ENCODE assay signal across 1 cellular context in the genomic region with DNA sequence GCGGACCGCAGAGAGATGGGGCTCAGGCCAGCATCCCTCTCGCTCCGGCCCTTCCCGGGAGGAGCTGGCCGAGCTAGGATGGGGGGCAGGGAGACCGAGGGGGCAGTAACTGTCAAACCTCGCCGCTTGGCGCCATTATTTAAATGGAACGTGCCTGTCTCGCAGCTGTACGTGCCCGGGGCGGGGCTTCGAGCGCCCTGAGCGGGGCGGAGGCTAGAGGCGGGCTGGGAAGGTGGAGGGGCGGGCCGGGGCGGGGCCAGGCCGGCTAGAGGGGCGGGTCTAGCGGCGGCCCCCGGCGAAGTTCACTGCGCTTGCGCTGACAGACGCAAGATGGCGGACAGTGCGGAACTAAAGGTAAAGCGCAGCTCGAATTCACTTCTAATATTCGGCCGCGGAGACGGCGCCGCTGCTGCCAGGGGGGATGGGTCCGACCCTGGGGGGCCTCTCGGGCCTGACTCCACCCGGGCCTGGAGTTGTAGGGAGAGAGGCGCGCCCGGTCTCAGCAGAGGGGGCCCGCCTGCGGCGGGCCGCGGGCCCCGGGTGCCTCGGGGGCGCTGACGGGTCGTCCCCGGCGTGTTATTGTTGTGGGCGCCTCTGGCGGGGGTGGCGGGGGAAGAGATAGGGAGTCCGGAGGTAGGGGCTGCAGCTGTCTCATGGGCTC.
TF ChIP-seq lines count a peak whose summit lies in the region.

A gene (plus strand): TSS at position 319 of the 661 bp plus-strand sequence. CDS start 12 bp downstream, at position 331.

TF ChIP-seq in HepG2, 621 proteins besides CTCF, POLR2A, EP300 and RAD21 (continued from another document and continues in another):
- TF ChIP-seq, protein P1, sequence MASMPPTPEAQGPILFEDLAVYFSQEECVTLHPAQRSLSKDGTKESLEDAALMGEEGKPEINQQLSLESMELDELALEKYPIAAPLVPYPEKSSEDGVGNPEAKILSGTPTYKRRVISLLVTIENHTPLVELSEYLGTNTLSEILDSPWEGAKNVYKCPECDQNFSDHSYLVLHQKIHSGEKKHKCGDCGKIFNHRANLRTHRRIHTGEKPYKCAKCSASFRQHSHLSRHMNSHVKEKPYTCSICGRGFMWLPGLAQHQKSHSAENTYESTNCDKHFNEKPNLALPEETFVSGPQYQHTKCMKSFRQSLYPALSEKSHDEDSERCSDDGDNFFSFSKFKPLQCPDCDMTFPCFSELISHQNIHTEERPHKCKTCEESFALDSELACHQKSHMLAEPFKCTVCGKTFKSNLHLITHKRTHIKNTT (CRISPR knock-in tag; IDR thresholded peaks at IDR 0.05): no peak
- TF ChIP-seq HNRNPL (IDR thresholded peaks at IDR 0.05; ENCODE audit: low read depth, low read length): 0 out of 2 replicates have a peak, but pooled peaks have one; percentile 37
- TF ChIP-seq, protein P2, sequence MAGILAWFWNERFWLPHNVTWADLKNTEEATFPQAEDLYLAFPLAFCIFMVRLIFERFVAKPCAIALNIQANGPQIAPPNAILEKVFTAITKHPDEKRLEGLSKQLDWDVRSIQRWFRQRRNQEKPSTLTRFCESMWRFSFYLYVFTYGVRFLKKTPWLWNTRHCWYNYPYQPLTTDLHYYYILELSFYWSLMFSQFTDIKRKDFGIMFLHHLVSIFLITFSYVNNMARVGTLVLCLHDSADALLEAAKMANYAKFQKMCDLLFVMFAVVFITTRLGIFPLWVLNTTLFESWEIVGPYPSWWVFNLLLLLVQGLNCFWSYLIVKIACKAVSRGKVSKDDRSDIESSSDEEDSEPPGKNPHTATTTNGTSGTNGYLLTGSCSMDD (CRISPR knock-in tag; IDR thresholded peaks at IDR 0.05): no peak
- TF ChIP-seq, protein P3, sequence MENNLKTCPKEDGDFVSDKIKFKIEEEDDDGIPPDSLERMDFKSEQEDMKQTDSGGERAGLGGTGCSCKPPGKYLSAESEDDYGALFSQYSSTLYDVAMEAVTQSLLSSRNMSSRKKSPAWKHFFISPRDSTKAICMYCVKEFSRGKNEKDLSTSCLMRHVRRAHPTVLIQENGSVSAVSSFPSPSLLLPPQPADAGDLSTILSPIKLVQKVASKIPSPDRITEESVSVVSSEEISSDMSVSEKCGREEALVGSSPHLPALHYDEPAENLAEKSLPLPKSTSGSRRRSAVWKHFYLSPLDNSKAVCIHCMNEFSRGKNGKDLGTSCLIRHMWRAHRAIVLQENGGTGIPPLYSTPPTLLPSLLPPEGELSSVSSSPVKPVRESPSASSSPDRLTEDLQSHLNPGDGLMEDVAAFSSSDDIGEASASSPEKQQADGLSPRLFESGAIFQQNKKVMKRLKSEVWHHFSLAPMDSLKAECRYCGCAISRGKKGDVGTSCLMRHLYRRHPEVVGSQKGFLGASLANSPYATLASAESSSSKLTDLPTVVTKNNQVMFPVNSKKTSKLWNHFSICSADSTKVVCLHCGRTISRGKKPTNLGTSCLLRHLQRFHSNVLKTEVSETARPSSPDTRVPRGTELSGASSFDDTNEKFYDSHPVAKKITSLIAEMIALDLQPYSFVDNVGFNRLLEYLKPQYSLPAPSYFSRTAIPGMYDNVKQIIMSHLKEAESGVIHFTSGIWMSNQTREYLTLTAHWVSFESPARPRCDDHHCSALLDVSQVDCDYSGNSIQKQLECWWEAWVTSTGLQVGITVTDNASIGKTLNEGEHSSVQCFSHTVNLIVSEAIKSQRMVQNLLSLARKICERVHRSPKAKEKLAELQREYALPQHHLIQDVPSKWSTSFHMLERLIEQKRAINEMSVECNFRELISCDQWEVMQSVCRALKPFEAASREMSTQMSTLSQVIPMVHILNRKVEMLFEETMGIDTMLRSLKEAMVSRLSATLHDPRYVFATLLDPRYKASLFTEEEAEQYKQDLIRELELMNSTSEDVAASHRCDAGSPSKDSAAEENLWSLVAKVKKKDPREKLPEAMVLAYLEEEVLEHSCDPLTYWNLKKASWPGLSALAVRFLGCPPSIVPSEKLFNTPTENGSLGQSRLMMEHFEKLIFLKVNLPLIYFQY (CRISPR knock-in tag; IDR thresholded peaks at IDR 0.05; ENCODE audit: borderline replicate concordance): no peak
- TF ChIP-seq POLR2G (IDR thresholded peaks at IDR 0.05; ENCODE audit: low read depth, low read length): peak; percentile 81
- TF ChIP-seq NRL (CRISPR knock-in tag; IDR thresholded peaks at IDR 0.05; ENCODE audit: borderline replicate concordance): peak; percentile 48; the same call in 1 of the 2 replicates
- TF ChIP-seq ZSCAN29 (CRISPR knock-in tag; conservative IDR thresholded peaks at IDR 0.05): peak; percentile 18; the same call in 1 of the 2 replicates
- TF ChIP-seq, protein P4, sequence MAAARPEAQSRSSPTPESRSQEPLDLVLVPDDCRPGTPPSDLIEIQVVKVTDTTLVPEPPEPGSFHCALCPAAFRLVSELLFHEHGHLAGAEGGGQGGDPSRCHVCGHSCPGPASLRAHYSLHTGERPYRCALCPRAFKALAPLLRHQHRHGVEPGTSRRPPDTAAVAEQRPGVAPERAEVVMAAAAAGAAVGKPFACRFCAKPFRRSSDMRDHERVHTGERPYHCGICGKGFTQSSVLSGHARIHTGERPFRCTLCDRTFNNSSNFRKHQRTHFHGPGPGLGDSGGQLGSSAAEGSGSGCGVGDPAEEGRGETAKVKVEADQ (CRISPR knock-in tag; IDR thresholded peaks at IDR 0.05; ENCODE audit: borderline replicate concordance): no peak; the same call in 1 of the 2 replicates
- TF ChIP-seq PHB2 (IDR thresholded peaks at IDR 0.05; ENCODE audit: partially characterized antibody): no peak
- TF ChIP-seq, protein P5, sequence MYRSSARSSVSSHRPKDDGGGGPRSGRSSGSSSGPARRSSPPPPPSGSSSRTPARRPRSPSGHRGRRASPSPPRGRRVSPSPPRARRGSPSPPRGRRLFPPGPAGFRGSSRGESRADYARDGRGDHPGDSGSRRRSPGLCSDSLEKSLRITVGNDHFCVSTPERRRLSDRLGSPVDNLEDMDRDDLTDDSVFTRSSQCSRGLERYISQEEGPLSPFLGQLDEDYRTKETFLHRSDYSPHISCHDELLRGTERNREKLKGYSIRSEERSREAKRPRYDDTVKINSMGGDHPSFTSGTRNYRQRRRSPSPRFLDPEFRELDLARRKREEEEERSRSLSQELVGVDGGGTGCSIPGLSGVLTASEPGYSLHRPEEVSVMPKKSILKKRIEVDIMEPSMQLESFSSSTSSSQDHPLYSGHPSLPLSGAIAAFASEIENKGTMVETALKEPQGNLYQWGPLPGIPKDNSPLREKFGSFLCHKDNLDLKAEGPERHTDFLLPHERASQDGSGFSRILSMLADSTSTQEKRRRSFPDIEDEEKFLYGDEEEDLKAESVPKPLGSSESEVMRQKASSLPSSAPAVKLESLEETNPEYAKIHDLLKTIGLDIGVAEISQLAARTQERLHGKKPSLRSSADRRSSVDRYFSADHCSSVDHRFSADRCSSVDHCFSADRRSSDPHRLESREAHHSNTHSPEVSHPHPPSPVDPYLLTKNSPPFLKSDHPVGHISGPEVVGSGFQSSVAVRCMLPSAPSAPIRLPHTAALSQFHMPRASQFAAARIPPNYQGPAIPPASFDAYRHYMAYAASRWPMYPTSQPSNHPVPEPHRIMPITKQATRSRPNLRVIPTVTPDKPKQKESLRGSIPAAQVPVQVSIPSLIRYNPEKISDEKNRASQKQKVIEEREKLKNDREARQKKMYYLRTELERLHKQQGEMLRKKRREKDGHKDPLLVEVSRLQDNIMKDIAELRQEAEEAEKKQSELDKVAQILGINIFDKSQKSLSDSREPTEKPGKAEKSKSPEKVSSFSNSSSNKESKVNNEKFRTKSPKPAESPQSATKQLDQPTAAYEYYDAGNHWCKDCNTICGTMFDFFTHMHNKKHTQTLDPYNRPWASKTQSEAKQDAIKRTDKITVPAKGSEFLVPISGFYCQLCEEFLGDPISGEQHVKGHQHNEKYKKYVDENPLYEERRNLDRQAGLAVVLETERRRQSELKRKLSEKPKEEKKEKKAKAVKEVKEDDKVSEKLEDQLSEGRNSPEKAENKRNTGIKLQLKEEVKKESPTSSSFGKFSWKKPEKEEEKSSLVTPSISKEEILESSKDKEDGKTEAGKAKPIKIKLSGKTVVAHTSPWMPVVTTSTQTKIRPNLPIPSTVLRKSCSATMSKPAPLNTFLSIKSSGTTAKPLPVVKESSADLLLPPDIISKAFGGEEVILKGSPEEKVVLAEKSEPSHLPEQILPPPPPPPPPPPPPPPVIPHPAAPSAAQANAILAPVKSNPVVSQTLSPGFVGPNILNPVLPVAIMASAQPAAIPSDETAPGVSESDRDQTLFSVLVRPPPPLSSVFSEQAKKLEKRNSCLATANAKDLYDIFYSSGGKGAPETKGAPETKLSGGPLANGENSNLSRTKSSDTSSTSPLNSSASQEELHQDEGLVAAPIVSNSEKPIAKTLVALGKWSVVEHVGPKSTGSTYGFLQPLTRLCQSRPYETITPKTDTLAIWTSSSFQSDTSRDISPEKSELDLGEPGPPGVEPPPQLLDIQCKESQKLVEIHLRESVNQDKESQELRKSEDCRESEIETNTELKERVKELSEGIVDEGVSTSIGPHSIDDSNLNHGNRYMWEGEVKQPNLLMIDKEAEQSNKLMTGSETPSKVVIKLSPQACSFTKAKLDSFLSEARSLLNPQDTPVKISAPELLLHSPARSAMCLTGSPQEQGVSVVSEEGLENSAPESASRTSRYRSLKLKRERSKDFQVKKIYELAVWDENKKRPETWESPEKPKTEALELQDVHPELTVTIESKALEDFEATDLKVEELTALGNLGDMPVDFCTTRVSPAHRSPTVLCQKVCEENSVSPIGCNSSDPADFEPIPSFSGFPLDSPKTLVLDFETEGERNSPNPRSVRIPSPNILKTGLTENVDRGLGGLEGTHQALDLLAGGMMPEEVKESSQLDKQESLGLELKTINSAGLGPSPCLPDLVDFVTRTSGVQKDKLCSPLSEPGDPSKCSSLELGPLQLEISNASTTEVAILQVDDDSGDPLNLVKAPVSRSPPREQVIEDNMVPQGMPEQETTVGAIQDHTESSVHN (CRISPR knock-in tag; IDR thresholded peaks at IDR 0.05): no peak
- no peak for TF ChIP-seq STAG1 (CRISPR knock-in tag; IDR thresholded peaks at IDR 0.05)
- TF ChIP-seq KMT2B (CRISPR knock-in tag; IDR thresholded peaks at IDR 0.05): peak; percentile 61; the same call in 1 of the 2 replicates
- TF ChIP-seq, protein P6, sequence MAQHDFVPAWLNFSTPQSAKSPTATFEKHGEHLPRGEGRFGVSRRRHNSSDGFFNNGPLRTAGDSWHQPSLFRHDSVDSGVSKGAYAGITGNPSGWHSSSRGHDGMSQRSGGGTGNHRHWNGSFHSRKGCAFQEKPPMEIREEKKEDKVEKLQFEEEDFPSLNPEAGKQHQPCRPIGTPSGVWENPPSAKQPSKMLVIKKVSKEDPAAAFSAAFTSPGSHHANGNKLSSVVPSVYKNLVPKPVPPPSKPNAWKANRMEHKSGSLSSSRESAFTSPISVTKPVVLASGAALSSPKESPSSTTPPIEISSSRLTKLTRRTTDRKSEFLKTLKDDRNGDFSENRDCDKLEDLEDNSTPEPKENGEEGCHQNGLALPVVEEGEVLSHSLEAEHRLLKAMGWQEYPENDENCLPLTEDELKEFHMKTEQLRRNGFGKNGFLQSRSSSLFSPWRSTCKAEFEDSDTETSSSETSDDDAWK (CRISPR knock-in tag; IDR thresholded peaks at IDR 0.05): no peak
- TF ChIP-seq, protein P7, sequence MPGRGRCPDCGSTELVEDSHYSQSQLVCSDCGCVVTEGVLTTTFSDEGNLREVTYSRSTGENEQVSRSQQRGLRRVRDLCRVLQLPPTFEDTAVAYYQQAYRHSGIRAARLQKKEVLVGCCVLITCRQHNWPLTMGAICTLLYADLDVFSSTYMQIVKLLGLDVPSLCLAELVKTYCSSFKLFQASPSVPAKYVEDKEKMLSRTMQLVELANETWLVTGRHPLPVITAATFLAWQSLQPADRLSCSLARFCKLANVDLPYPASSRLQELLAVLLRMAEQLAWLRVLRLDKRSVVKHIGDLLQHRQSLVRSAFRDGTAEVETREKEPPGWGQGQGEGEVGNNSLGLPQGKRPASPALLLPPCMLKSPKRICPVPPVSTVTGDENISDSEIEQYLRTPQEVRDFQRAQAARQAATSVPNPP (CRISPR knock-in tag; IDR thresholded peaks at IDR 0.05): peak; percentile 87
- TF ChIP-seq PHF5A (CRISPR knock-in tag; IDR thresholded peaks at IDR 0.05; ENCODE audit: low read depth, unreplicated experiment): no peak
- TF ChIP-seq, protein P8, sequence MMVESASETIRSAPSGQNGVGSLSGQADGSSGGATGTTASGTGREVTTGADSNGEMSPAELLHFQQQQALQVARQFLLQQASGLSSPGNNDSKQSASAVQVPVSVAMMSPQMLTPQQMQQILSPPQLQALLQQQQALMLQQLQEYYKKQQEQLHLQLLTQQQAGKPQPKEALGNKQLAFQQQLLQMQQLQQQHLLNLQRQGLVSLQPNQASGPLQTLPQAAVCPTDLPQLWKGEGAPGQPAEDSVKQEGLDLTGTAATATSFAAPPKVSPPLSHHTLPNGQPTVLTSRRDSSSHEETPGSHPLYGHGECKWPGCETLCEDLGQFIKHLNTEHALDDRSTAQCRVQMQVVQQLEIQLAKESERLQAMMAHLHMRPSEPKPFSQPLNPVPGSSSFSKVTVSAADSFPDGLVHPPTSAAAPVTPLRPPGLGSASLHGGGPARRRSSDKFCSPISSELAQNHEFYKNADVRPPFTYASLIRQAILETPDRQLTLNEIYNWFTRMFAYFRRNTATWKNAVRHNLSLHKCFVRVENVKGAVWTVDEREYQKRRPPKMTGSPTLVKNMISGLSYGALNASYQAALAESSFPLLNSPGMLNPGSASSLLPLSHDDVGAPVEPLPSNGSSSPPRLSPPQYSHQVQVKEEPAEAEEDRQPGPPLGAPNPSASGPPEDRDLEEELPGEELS (CRISPR knock-in tag; IDR thresholded peaks at IDR 0.05): peak; percentile 28; the same call in 1 of the 2 replicates
- TF ChIP-seq MED8 (CRISPR knock-in tag; IDR thresholded peaks at IDR 0.05; ENCODE audit: insufficient replicate concordance): no peak
- no peak for TF ChIP-seq SUZ12 (IDR thresholded peaks at IDR 0.05; ENCODE audit: low read depth, low read length)
- peak; percentile 64; the same call in 1 of the 2 replicates for TF ChIP-seq KDM5B (CRISPR knock-in tag; IDR thresholded peaks at IDR 0.05; ENCODE audit: borderline replicate concordance)
- no peak for TF ChIP-seq ZNF773 (CRISPR knock-in tag; IDR thresholded peaks at IDR 0.05; ENCODE audit: borderline replicate concordance)
- no peak for TF ChIP-seq SOX5 (CRISPR knock-in tag; IDR thresholded peaks at IDR 0.05; ENCODE audit: borderline replicate concordance)
- no peak for TF ChIP-seq TBX3 (IDR thresholded peaks at IDR 0.05; ENCODE audit: borderline replicate concordance)
- no peak for TF ChIP-seq ATF7 (IDR thresholded peaks at IDR 0.05)
- TF ChIP-seq ATF7 (CRISPR knock-in tag; IDR thresholded peaks at IDR 0.05): no peak
- no peak for TF ChIP-seq TCF7 (IDR thresholded peaks at IDR 0.05; ENCODE audit: low read depth)
- no peak for TF ChIP-seq MTA3 (CRISPR knock-in tag; IDR thresholded peaks at IDR 0.05)
- no peak for TF ChIP-seq NCOA1 (CRISPR knock-in tag; IDR thresholded peaks at IDR 0.05)
- peak; percentile 87 for TF ChIP-seq POLR2AphosphoS5 (IDR thresholded peaks at IDR 0.05; ENCODE audit: low read depth, low read length)
- TF ChIP-seq CENPX (CRISPR knock-in tag; IDR thresholded peaks at IDR 0.05): no peak
- TF ChIP-seq ZNF720 (CRISPR knock-in tag; IDR thresholded peaks at IDR 0.05): no peak
- no peak for TF ChIP-seq ZNF883 (CRISPR knock-in tag; IDR thresholded peaks at IDR 0.05; ENCODE audit: not compliant biosample characterization)
- no peak for TF ChIP-seq ZNF572 (CRISPR knock-in tag; IDR thresholded peaks at IDR 0.05)
- TF ChIP-seq ZNF761 (CRISPR knock-in tag; conservative IDR thresholded peaks at IDR 0.05): 0 out of 2 replicates have a peak, but pooled peaks have one; percentile 56
